In genomic region chr22:42637555-42637954, GRCh38 we compare ENCODE assay signal across 1 cellular context.
TF ChIP-seq lines count a peak whose summit lies in the region.

No MANE protein-coding gene starts in this region.

TF ChIP-seq in WTC11, 78 proteins besides CTCF, POLR2A, EP300 and RAD21 (continued from another document):
- TF ChIP-seq ESRRA (CRISPR knock-in tag; IDR thresholded peaks at IDR 0.05; ENCODE audit: borderline replicate concordance) (no peak), ELF4 (CRISPR knock-in tag; IDR thresholded peaks at IDR 0.05; ENCODE audit: low read depth) (no peak), NFATC4 (CRISPR knock-in tag; IDR thresholded peaks at IDR 0.05) (no peak), RELA (CRISPR knock-in tag; IDR thresholded peaks at IDR 0.05; ENCODE audit: borderline replicate concordance) (no peak), ZNF532 (CRISPR knock-in tag; IDR thresholded peaks at IDR 0.05; ENCODE audit: borderline replicate concordance) (no peak), MYBL2 (CRISPR knock-in tag; IDR thresholded peaks at IDR 0.05) (no peak), ZBTB21 (CRISPR knock-in tag; IDR thresholded peaks at IDR 0.05; ENCODE audit: borderline replicate concordance) (no peak)
